ENCODE assay signal across 21 cellular contexts in genomic region chr18:66511810-66512209, GRCh38.
A peak's percentile ranks its signal among the peaks of the same experiment; 100 is the strongest.
DNase-seq lines count a peak whose midpoint lies in the region; ATAC-seq and TF ChIP-seq lines count a peak whose summit lies in the region.
"Had no signal": no experiment of that assay in that cellular context is flagged by ENCODE, and none has a peak within 500 bp of the region (broad histone marks: within the 10 kb centered on the region; RNA-seq: fewer than 3 reads in every experiment).

No MANE protein-coding gene starts in this region.

- H3K27me3 ChIP-seq in breast epithelium, result no peaks in the 10 kb centered on the region
- no peaks in the 10 kb centered on the region for H3K27me3 ChIP-seq in upper lobe of right lung
- H3K27me3 ChIP-seq: adrenal gland, gastroesophageal sphincter, right atrium auricular region, vagina had no signal

- intact Hi-C loops in MCF 10A (cut with micrococcal nuclease) (no loop called here), breast epithelium (cut with DNase I; ENCODE audit: low total_unique reads) (no loop called here), upper lobe of right lung (cut with DNase I) (no loop called here)

- DNase-seq in MCF 10A (ENCODE audit: unreplicated experiment) (peak; percentile 52), breast epithelium (ENCODE audit: low spot score in 2 of 2) (no peak), astrocyte of the hippocampus (ENCODE audit: low read depth, low spot score) (peak; percentile 21), iris pigment epithelial cell (ENCODE audit: low read depth) (peak; percentile 78), upper lobe of right lung (no peak), NCI-H1105 (lab: John Stamatoyannopoulos, UW) (no peak), GDM1 (lab: John Stamatoyannopoulos, UW) (no peak)
- DNase-seq in activated CD4-positive, alpha-beta T cell treated with anti-CD3 and anti-CD28 coated beads for 48 hours, result no peak
- DNase-seq: activated CD8-positive, alpha-beta memory T cell treated with anti-CD3 and anti-CD28 coated beads for 24 hours; adrenal gland; CD4-positive, alpha-beta memory T cell; H9; MM.1S; NCI-H2029 treated with DMSO at 0.1 percent for 48 hours; NCI-H69 had no signal

- peak; percentile 41 for ATAC-seq in upper lobe of right lung
- ATAC-seq: gastroesophageal sphincter, WTC11 had no signal

- H3K4me1 Mint-ChIP-seq in MCF 10A (ENCODE audit: insufficient read depth, unreplicated experiment), result peaks cover 25% of the 10 kb centered on the region
- H3K4me1 Mint-ChIP-seq: CD4-positive, alpha-beta memory T cell; memory B cell had no signal

- H3K27me3 Mint-ChIP-seq in MCF 10A (ENCODE audit: insufficient read depth, unreplicated experiment), result no peaks in the 10 kb centered on the region
- H3K27me3 Mint-ChIP-seq: CD4-positive, alpha-beta memory T cell; memory B cell had no signal

- H3K27ac ChIP-seq in breast epithelium, result no peak overlapping the region
- no peak overlapping the region for H3K27ac ChIP-seq in upper lobe of right lung
- H3K27ac ChIP-seq: adrenal gland, gastroesophageal sphincter, right atrium auricular region, vagina had no signal

- no peaks in the 10 kb centered on the region for H3K9me3 Mint-ChIP-seq in MCF 10A (ENCODE audit: unreplicated experiment)
- H3K9me3 Mint-ChIP-seq: H9; memory B cell; T-helper 1 cell treated with Interleukin-12 subunit alpha and Interleukin-12 subunit beta and Interleukin-4 antibody, amounts not matched to agents 30 μg/mL and 1 μg/mL, for 36 hours; WTC11 had no signal

- H3K36me3 ChIP-seq in breast epithelium (no peaks in the 10 kb centered on the region), upper lobe of right lung (no peaks in the 10 kb centered on the region)
- H3K36me3 ChIP-seq: adrenal gland, gastroesophageal sphincter, right atrium auricular region, vagina had no signal

- no peaks in the 10 kb centered on the region for H3K36me3 Mint-ChIP-seq in MCF 10A (ENCODE audit: insufficient read depth, unreplicated experiment)
- H3K36me3 Mint-ChIP-seq: CD4-positive, alpha-beta memory T cell; memory B cell; WTC11 had no signal

- H3K4me3 Mint-ChIP-seq in MCF 10A (ENCODE audit: unreplicated experiment), result no peak overlapping the region
- H3K4me3 Mint-ChIP-seq: CD4-positive, alpha-beta memory T cell; H9; memory B cell; T-helper 1 cell treated with Interleukin-12 subunit alpha and Interleukin-12 subunit beta and Interleukin-4 antibody, amounts not matched to agents 30 μg/mL and 1 μg/mL, for 36 hours; WTC11 had no signal

- CTCF ChIA-PET in MCF 10A (lab: Yijun Ruan, JAX), result no interaction called here

- H3K4me3 ChIP-seq in breast epithelium (no peak overlapping the region), upper lobe of right lung (no peak overlapping the region)
- H3K4me3 ChIP-seq: adrenal gland, gastroesophageal sphincter, right atrium auricular region, vagina had no signal

- no peaks in the 10 kb centered on the region for H3K9me3 ChIP-seq in breast epithelium
- no peaks in the 10 kb centered on the region for H3K9me3 ChIP-seq in upper lobe of right lung
- H3K9me3 ChIP-seq: adrenal gland, gastroesophageal sphincter, right atrium auricular region, vagina had no signal

- BruUV-seq in MCF 10A (replicated peaks; lab: Mats Ljungman, UMichigan), result no TSS peak

- peak overlapping the region; percentile 40 for H3K27ac Mint-ChIP-seq in MCF 10A (ENCODE audit: low read depth, unreplicated experiment)
- H3K27ac Mint-ChIP-seq: CD4-positive, alpha-beta memory T cell; memory B cell; T-helper 1 cell treated with Interleukin-12 subunit alpha and Interleukin-12 subunit beta and Interleukin-4 antibody, amounts not matched to agents 30 μg/mL and 1 μg/mL, for 36 hours; WTC11 had no signal

- H3K4me1 ChIP-seq in breast epithelium, result no peaks in the 10 kb centered on the region
- no peaks in the 10 kb centered on the region for H3K4me1 ChIP-seq in upper lobe of right lung
- H3K4me1 ChIP-seq: adrenal gland, gastroesophageal sphincter, right atrium auricular region, vagina had no signal

- TF ChIP-seq CTCF in MCF 10A (IDR thresholded peaks at IDR 0.05; ENCODE audit: unreplicated experiment) (no peak), breast epithelium (IDR thresholded peaks at IDR 0.05) (no peak), upper lobe of right lung (IDR thresholded peaks at IDR 0.05) (no peak)

- TF ChIP-seq POLR2A in breast epithelium (IDR thresholded peaks at IDR 0.05), result no peak

- POLR2A ChIA-PET in MCF 10A (lab: Yijun Ruan, JAX), result no interaction called here

Comparison
In these comparisons a context has a peak if more than half of its experiments do, and no peak if none do; other contexts are left out.
1. DNase-seq: peak in MCF 10A (single experiment), astrocyte of the hippocampus (single experiment) and iris pigment epithelial cell (single experiment); none in breast epithelium (0 of 2), upper lobe of right lung (single experiment), activated CD4-positive, alpha-beta T cell treated with anti-CD3 and anti-CD28 coated beads for 48 hours (single experiment), NCI-H1105 (single experiment) and GDM1 (single experiment).